ENCODE assay signal across 16 cellular contexts in the genomic region with DNA sequence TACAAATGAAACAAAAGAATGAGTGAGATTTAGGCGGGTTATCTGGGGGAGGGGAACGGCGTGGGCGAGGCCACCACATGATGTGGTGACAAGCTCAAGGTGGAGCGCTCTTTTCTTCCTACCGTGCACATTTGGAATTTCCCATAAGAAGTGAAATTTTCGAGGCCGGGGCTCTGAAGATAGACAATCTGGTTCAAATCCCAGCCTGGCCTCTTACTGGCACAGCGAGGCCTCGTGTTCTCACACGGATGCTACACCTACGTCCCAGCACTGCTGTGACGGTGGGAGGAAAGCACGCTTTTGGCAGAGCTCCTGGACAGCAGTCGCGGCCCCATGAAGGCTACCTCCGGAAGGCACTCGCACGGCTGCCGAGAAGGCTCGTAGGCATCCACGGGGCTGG. TPM values are rescaled to one million over a fixed set of nuclear protein-coding genes. Genes with fewer than 3 reads are reported as not detected.
DNase-seq lines count a peak whose midpoint lies in the region; ATAC-seq and TF ChIP-seq lines count a peak whose summit lies in the region.
"Had no signal": no experiment of that assay in that cellular context is flagged by ENCODE, and none has a peak within 500 bp of the region (broad histone marks: within the 10 kb centered on the region; RNA-seq: fewer than 3 reads in every experiment).

No MANE protein-coding gene starts in this region.

- H3K36me3 Mint-ChIP-seq in activated CD4-positive, alpha-beta T cell treated with anti-CD3 and anti-CD28 coated beads for 36 hours (ENCODE audit: low read depth): peaks cover 25% of the 10 kb centered on the region
- H3K36me3 Mint-ChIP-seq: activated naive CD8-positive, alpha-beta T cell had no signal

- H3K27ac ChIP-seq in SJSA1 (peak overlapping the region; percentile 26; the same call in 1 of the 2 replicates), gastrocnemius medialis (peak overlapping the region; percentile 76 to 82 (median 80))
- H3K27ac ChIP-seq: parathyroid adenoma, thoracic aorta had no signal

- DNase-seq in activated CD4-positive, alpha-beta T cell treated with anti-CD3 and anti-CD28 coated beads for 36 hours: peak; percentile 70
- DNase-seq in activated CD4-positive, alpha-beta T cell treated with anti-CD3 and anti-CD28 coated beads for 1 hour: no peak
- no peak for DNase-seq in SJSA1 (ENCODE audit: low read depth in 1 of 2, low spot score in 2 of 2)
- peak; percentile 22 for DNase-seq in epithelial cell of esophagus (ENCODE audit: low read depth)
- no peak for DNase-seq in gastrocnemius medialis
- no peak for DNase-seq in SK-N-DZ (ENCODE audit: low spot score)
- DNase-seq in foreskin melanocyte: no peak
- DNase-seq in NCI-H1048 (lab: John Stamatoyannopoulos, UW): no peak
- DNase-seq: 8988T, dermis blood vessel endothelial cell, glutamatergic neuron, NCI-H1417 treated with DMSO at 0.1 percent for 48 hours had no signal

- H3K36me3 ChIP-seq in SJSA1 (peaks cover 87% of the 10 kb centered on the region), gastrocnemius medialis (peaks cover 0 to 43% of the 10 kb centered on the region in 2 donors)

- CTCF ChIA-PET in activated CD4-positive, alpha-beta T cell treated with anti-CD3 and anti-CD28 coated beads for 36 hours (lab: Charles Lee): interaction anchor here (0.8 kb wide), 2 partner anchors 15 to 247 kb away, joined by 3 to 7 read pairs; no protein-coding TSS in a partner anchor

- H3K27me3 ChIP-seq in SJSA1 (replicated peaks): no peaks in the 10 kb centered on the region
- H3K27me3 ChIP-seq in gastrocnemius medialis: no peaks in the 10 kb centered on the region

- H3K27ac Mint-ChIP-seq in activated CD4-positive, alpha-beta T cell treated with anti-CD3 and anti-CD28 coated beads for 36 hours: peak overlapping the region; percentile 72
- H3K27ac Mint-ChIP-seq: activated naive CD8-positive, alpha-beta T cell had no signal

- no peaks in the 10 kb centered on the region for H3K27me3 Mint-ChIP-seq in activated CD4-positive, alpha-beta T cell treated with anti-CD3 and anti-CD28 coated beads for 36 hours
- H3K27me3 Mint-ChIP-seq: activated naive CD8-positive, alpha-beta T cell had no signal

- no peaks in the 10 kb centered on the region for H3K9me3 Mint-ChIP-seq in activated CD4-positive, alpha-beta T cell treated with anti-CD3 and anti-CD28 coated beads for 36 hours (ENCODE audit: low read depth)

- H3K4me1 Mint-ChIP-seq in activated CD4-positive, alpha-beta T cell treated with anti-CD3 and anti-CD28 coated beads for 36 hours: peaks cover 20% of the 10 kb centered on the region

- peak overlapping the region; percentile 21 for H3K4me3 Mint-ChIP-seq in activated CD4-positive, alpha-beta T cell treated with anti-CD3 and anti-CD28 coated beads for 36 hours
- H3K4me3 Mint-ChIP-seq: activated naive CD8-positive, alpha-beta T cell had no signal

- TF ChIP-seq CTCF in epithelial cell of esophagus (IDR thresholded peaks at IDR 0.05; ENCODE audit: insufficient read depth, low read depth, low read length, missing control alignments): no peak
- no peak for TF ChIP-seq CTCF in gastrocnemius medialis (IDR thresholded peaks at IDR 0.05 in 4 of 5, conservative IDR thresholded peaks at IDR 0.05 in 1 of 5)

- H3K9me3 ChIP-seq in SJSA1 (replicated peaks): no peaks in the 10 kb centered on the region
- no peaks in the 10 kb centered on the region for H3K9me3 ChIP-seq in gastrocnemius medialis
- H3K9me3 ChIP-seq: thoracic aorta had no signal

- ATAC-seq in activated CD4-positive, alpha-beta T cell treated with anti-CD3 and anti-CD28 coated beads for 36 hours: peak; percentile 76
- peak in 1 of 2 donors; percentile 0 for ATAC-seq in gastrocnemius medialis
- ATAC-seq: left lobe of liver had no signal

- H3K4me3 ChIP-seq in SJSA1 (no peak overlapping the region), epithelial cell of esophagus (ENCODE audit: low read length) (no peak overlapping the region), gastrocnemius medialis (no peak overlapping the region)
- H3K4me3 ChIP-seq: thoracic aorta had no signal

- H3K4me1 ChIP-seq in SJSA1 (replicated peaks): peaks cover 23% of the 10 kb centered on the region
- H3K4me1 ChIP-seq in gastrocnemius medialis: peaks cover 39 to 42% of the 10 kb centered on the region in 2 donors
- H3K4me1 ChIP-seq: parathyroid adenoma had no signal

- in situ Hi-C loops in gastrocnemius medialis (cut with MboI; ENCODE audit: low sequenced_read_pairs in 4 of 4): loop anchor here in 1 of 4 donors (25.0 kb wide), 1 partner anchor 474 kb away; the partner anchor contains the start of gene MEAK7

- POLR2A ChIA-PET in activated CD4-positive, alpha-beta T cell treated with anti-CD3 and anti-CD28 coated beads for 36 hours (lab: Charles Lee): no interaction called here

- no peak for TF ChIP-seq POLR2A in gastrocnemius medialis (IDR thresholded peaks at IDR 0.05)

- intact Hi-C loops in activated CD4-positive, alpha-beta T cell treated with anti-CD3 and anti-CD28 coated beads for 36 hours (cut with DNase I, micrococcal nuclease): loop anchor here in 1 of 2 experiments (10.0 kb wide), 1 partner anchor 99 kb away; no protein-coding TSS in a partner anchor
- intact Hi-C loops in gastrocnemius medialis (cut with DNase I; ENCODE audit: low total_unique reads): no loop called here

RNA-seq across cellular contexts. Expression of gene ZDHHC7, which starts 25.2 kb away (rescaled TPM):
- total RNA-seq in activated CD4-positive, alpha-beta T cell treated with anti-CD3 and anti-CD28 coated beads for 36 hours: 10 to 100 TPM; 25.1 to 27.8 TPM
- 72.6 and 73.1 TPM in 2 replicates for total RNA-seq in SJSA1 (2014; rRNA removed; shearing (Covaris generic))
- 10 to 100 TPM; 55.0 to 93.5 (median 68.4) TPM for total RNA-seq in gastrocnemius medialis
- 39.0 and 53.6 TPM in 2 replicates for polyA plus RNA-seq in SK-N-DZ (2014; cell fraction: cytosol; rRNA removed)
- polyA plus RNA-seq in SK-N-DZ (2014; cell fraction: nucleus; rRNA removed): 35.6 and 39.4 TPM in 2 replicates

RNA-seq across cellular contexts. Expression of gene KIAA0513, which starts 41.5 kb away (rescaled TPM):
- total RNA-seq in activated CD4-positive, alpha-beta T cell treated with anti-CD3 and anti-CD28 coated beads for 36 hours: 10 to 100 TPM in 1 of 2 experiments, 1 to 10 TPM in 1; 9.6 to 10.4 TPM
- total RNA-seq in SJSA1 (2014; rRNA removed; shearing (Covaris generic)): 3.9 and 10.4 TPM in 2 replicates
- 10 to 100 TPM in 3 of 4 donors, 1 to 10 TPM in 1; 8.2 to 22.4 (median 21.4) TPM for total RNA-seq in gastrocnemius medialis
- polyA plus RNA-seq in SK-N-DZ (2014; cell fraction: cytosol; rRNA removed): 2.2 and 2.8 TPM in 2 replicates
- 0.80 and 1.2 TPM in 2 replicates for polyA plus RNA-seq in SK-N-DZ (2014; cell fraction: nucleus; rRNA removed)

Comparison
In these comparisons a context has a peak if more than half of its experiments do, and no peak if none do; other contexts are left out.
1. DNase-seq: peak in activated CD4-positive, alpha-beta T cell treated with anti-CD3 and anti-CD28 coated beads for 36 hours (single experiment) and epithelial cell of esophagus (single experiment); none in activated CD4-positive, alpha-beta T cell treated with anti-CD3 and anti-CD28 coated beads for 1 hour (single experiment), SJSA1 (0 of 2), gastrocnemius medialis (0 of 2), SK-N-DZ (single experiment), foreskin melanocyte (single experiment) and NCI-H1048 (single experiment).